Comparison of ENCODE assay signal across 19 cellular contexts in genomic region chr9:89753472-89754055, GRCh38.
DNase-seq lines count a peak whose midpoint lies in the region; ATAC-seq and TF ChIP-seq lines count a peak whose summit lies in the region.
"Had no signal": no experiment of that assay in that cellular context is flagged by ENCODE, and none has a peak within 500 bp of the region (broad histone marks: within the 10 kb centered on the region; RNA-seq: fewer than 3 reads in every experiment).

No MANE protein-coding gene starts in this region.

- DNase-seq in GM10266 (ENCODE audit: extremely low spot score) (peak; percentile 46), GM13977 (ENCODE audit: low spot score) (peak; percentile 61), spleen (peak; percentile 17), NCI-H1694 treated with DMSO at 0.1 percent for 48 hours (lab: John Stamatoyannopoulos, UW) (no peak)
- DNase-seq: C1 segment of cervical spinal cord; CD8-positive, alpha-beta memory T cell; DMS53; EL; Kasumi-1; MG63; NCI-H1092; NCI-H146; NCI-H2081 treated with DMSO at 0.1 percent for 48 hours; NCI-H446 treated with DMSO at 0.1 percent for 48 hours; Peyer's patch had no signal

- H3K4me1 ChIP-seq in KMS-11 (ENCODE audit: low read depth, poor library complexity, severe bottlenecking) (peaks cover 92% of the 10 kb centered on the region), spleen (peaks cover 0 to 8% (median under 1%) of the 10 kb centered on the region in 6 donors)

- in situ Hi-C loops in GM13977 (cut with MboI; ENCODE audit: low pct_unique_long_range_greater_than_20kb, low sequenced_read_pairs, unreplicated experiment), result no loop called here

- H3K27me3 ChIP-seq in KMS-11 (ENCODE audit: insufficient read depth, low read depth), result no peaks in the 10 kb centered on the region
- H3K27me3 ChIP-seq in spleen (replicated peaks in 1 of 7), result no peaks in the 10 kb centered on the region
- H3K27me3 ChIP-seq: MG63, Peyer's patch had no signal

- H3K9me3 ChIP-seq in spleen, result no peaks in the 10 kb centered on the region
- H3K9me3 ChIP-seq: MG63, Peyer's patch had no signal

- peak overlapping the region; percentile 12; the same call in 1 of the 2 replicates for H3K9ac ChIP-seq in KMS-11

- H3K79me2 ChIP-seq in KMS-11 (ENCODE audit: insufficient read depth, low read depth), result no peaks in the 10 kb centered on the region

- H3K4me2 ChIP-seq in KMS-11, result peak overlapping the region; percentile 22; the same call in 1 of the 2 replicates

- ATAC-seq in HG02884 (IDR thresholded peaks at IDR 0.05; ENCODE audit: unreplicated experiment), result no peak
- ATAC-seq in GM21526 (IDR thresholded peaks at IDR 0.05; ENCODE audit: low FRiP score, unreplicated experiment), result no peak

- H4K20me1 ChIP-seq in KMS-11 (ENCODE audit: insufficient read depth), result no peaks in the 10 kb centered on the region

- WGBS in spleen, 5 donors, result 75 to 88% (median 85%) methylated on average over 6 of the region's 6 CpGs

- intact Hi-C loops in spleen (cut with DNase I; ENCODE audit: low total_unique reads), result no loop called here

- H3K4me3 ChIP-seq in KMS-11 (IDR thresholded peaks at IDR 0.05; ENCODE audit: insufficient read depth, low read depth, low read length) (no peak overlapping the region), spleen (no peak overlapping the region)
- H3K4me3 ChIP-seq: MG63, Peyer's patch, SK-N-MC had no signal

- no peak for TF ChIP-seq POLR2A in spleen (IDR thresholded peaks at IDR 0.05)

- TF ChIP-seq CTCF in GM10266 (IDR thresholded peaks at IDR 0.05; ENCODE audit: control insufficient read depth, insufficient read depth, low read depth, missing control alignments) (no peak), GM13977 (IDR thresholded peaks at IDR 0.05; ENCODE audit: extremely low read depth, insufficient read depth, missing control alignments) (no peak), KMS-11 (conservative IDR thresholded peaks at IDR 0.05; ENCODE audit: low read depth, low read length) (no peak), spleen (IDR thresholded peaks at IDR 0.05 in 8 of 11, conservative IDR thresholded peaks at IDR 0.05 in 3 of 11) (no peak)

- H2AFZ ChIP-seq in KMS-11 (ENCODE audit: low read depth), result peak overlapping the region; percentile 35; the same call in 1 of the 2 replicates

- H3K27ac ChIP-seq in KMS-11 (peak overlapping the region; percentile 19), spleen (no peak overlapping the region)
- H3K27ac ChIP-seq: Peyer's patch, SK-N-MC had no signal

- H3K36me3 ChIP-seq in KMS-11 (ENCODE audit: insufficient read depth) (no peaks in the 10 kb centered on the region), spleen (no peaks in the 10 kb centered on the region)
- H3K36me3 ChIP-seq: MG63, Peyer's patch had no signal
